In the genomic region with DNA sequence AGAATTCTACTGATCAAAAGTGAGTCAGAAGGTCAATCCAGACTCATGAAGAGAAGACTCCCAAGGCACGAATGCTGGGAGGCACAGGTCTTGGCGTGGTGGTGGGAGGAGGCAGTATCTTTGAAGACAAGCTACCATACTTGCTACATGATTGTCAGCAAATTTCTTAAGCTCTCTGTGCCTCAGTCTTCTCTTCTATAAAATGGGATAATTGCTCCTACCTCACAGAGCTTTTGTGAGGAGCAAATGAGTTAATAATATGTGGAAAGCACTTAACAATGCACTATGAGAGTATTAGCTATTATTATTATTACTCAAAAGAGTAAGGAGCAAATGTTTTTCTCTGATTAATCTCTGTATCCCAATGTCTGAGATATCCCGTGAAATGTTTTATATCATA, we compare ENCODE assay signal across 13 cellular contexts. TPM values are rescaled to one million over a fixed set of nuclear protein-coding genes. Genes with fewer than 3 reads are reported as not detected.
DNase-seq lines count a peak whose midpoint lies in the region; ATAC-seq and TF ChIP-seq lines count a peak whose summit lies in the region.
"Had no signal": no experiment of that assay in that cellular context is flagged by ENCODE, and none has a peak within 500 bp of the region (broad histone marks: within the 10 kb centered on the region; RNA-seq: fewer than 3 reads in every experiment).

No MANE protein-coding gene starts in this region.

- H3K36me3 Mint-ChIP-seq in activated naive CD4-positive, alpha-beta T cell treated with anti-CD3 and anti-CD28 coated beads for 36 hours (ENCODE audit: low read depth): peaks cover 17% of the 10 kb centered on the region
- H3K36me3 Mint-ChIP-seq in stimulated activated naive B cell treated with anti-CD40 and anti-IgM and Interleukin-4, amounts not matched to agents 10 μg/mL and 1 μg/mL and 100 μg/mL, for 72 hours: peaks cover 62 to 72% of the 10 kb centered on the region in 2 donors

- peaks cover 72% of the 10 kb centered on the region for H3K4me1 Mint-ChIP-seq in activated naive CD4-positive, alpha-beta T cell treated with anti-CD3 and anti-CD28 coated beads for 36 hours (ENCODE audit: low read depth)
- peaks cover 46 to 61% of the 10 kb centered on the region in 2 donors for H3K4me1 Mint-ChIP-seq in stimulated activated naive B cell treated with anti-CD40 and anti-IgM and Interleukin-4, amounts not matched to agents 10 μg/mL and 1 μg/mL and 100 μg/mL, for 72 hours

- H3K27ac Mint-ChIP-seq in activated naive CD4-positive, alpha-beta T cell treated with anti-CD3 and anti-CD28 coated beads for 36 hours: peak overlapping the region; percentile 100
- H3K27ac Mint-ChIP-seq in stimulated activated naive B cell treated with anti-CD40 and anti-IgM and Interleukin-4, amounts not matched to agents 10 μg/mL and 1 μg/mL and 100 μg/mL, for 72 hours: peak overlapping the region; percentile 60
- H3K27ac Mint-ChIP-seq: brain had no signal

- H3K9me3 Mint-ChIP-seq in activated naive CD4-positive, alpha-beta T cell treated with anti-CD3 and anti-CD28 coated beads for 36 hours: peaks cover 3% of the 10 kb centered on the region
- no peaks in the 10 kb centered on the region for H3K9me3 Mint-ChIP-seq in stimulated activated naive B cell treated with anti-CD40 and anti-IgM and Interleukin-4, amounts not matched to agents 10 μg/mL and 1 μg/mL and 100 μg/mL, for 72 hours
- H3K9me3 Mint-ChIP-seq: brain had no signal

- H3K9me3 ChIP-seq in esophagus muscularis mucosa: no peaks in the 10 kb centered on the region
- H3K9me3 ChIP-seq: SJSA1, thoracic aorta had no signal

- CTCF ChIA-PET in activated naive CD4-positive, alpha-beta T cell treated with anti-CD3 and anti-CD28 coated beads for 36 hours (lab: Charles Lee): interaction anchor here (0.7 to 4.0 kb wide), 9 partner anchors 26 to 819 kb away, joined by 3 to 24 read pairs (median 5); a partner anchor contains a TSS

- H3K36me3 ChIP-seq in esophagus muscularis mucosa: peaks cover 0 to 6% (median 0%) of the 10 kb centered on the region in 4 donors

- H3K27me3 Mint-ChIP-seq in activated naive CD4-positive, alpha-beta T cell treated with anti-CD3 and anti-CD28 coated beads for 36 hours (ENCODE audit: low read depth): no peaks in the 10 kb centered on the region
- H3K27me3 Mint-ChIP-seq in stimulated activated naive B cell treated with anti-CD40 and anti-IgM and Interleukin-4, amounts not matched to agents 10 μg/mL and 1 μg/mL and 100 μg/mL, for 72 hours: no peaks in the 10 kb centered on the region
- H3K27me3 Mint-ChIP-seq: brain had no signal

- H3K4me3 Mint-ChIP-seq in activated naive CD4-positive, alpha-beta T cell treated with anti-CD3 and anti-CD28 coated beads for 36 hours: peak overlapping the region; percentile 55
- peak overlapping the region in 1 of 2 donors; percentile 21 for H3K4me3 Mint-ChIP-seq in stimulated activated naive B cell treated with anti-CD40 and anti-IgM and Interleukin-4, amounts not matched to agents 10 μg/mL and 1 μg/mL and 100 μg/mL, for 72 hours
- H3K4me3 Mint-ChIP-seq: brain had no signal

- no peak for TF ChIP-seq EP300 in esophagus muscularis mucosa (IDR thresholded peaks at IDR 0.05)

- WGBS in esophagus muscularis mucosa: 87% methylated on average over 3 of the region's 3 CpGs

- H3K27ac ChIP-seq in esophagus muscularis mucosa (replicated peaks in 1 of 4): peak overlapping the region; percentile 30 to 75 (median 50)
- H3K27ac ChIP-seq: SJSA1 had no signal

- no peak for TF ChIP-seq CTCF in esophagus muscularis mucosa (IDR thresholded peaks at IDR 0.05)

- ATAC-seq in stimulated activated naive B cell treated with anti-CD40 and anti-IgM and Interleukin-4, amounts not matched to agents 10 μg/mL and 1 μg/mL and 100 μg/mL, for 72 hours (replicated peaks): no peak
- ATAC-seq in GM19035 (IDR thresholded peaks at IDR 0.05; ENCODE audit: unreplicated experiment): no peak

- no peak for TF ChIP-seq POLR2A in esophagus muscularis mucosa (IDR thresholded peaks at IDR 0.05; ENCODE audit: low read depth)

- intact Hi-C loops in activated naive CD4-positive, alpha-beta T cell treated with anti-CD3 and anti-CD28 coated beads for 36 hours (cut with micrococcal nuclease): loop anchor here (1.0 to 5.0 kb wide), 9 partner anchors 32 to 444 kb away; a partner anchor contains a TSS
- intact Hi-C loops in esophagus muscularis mucosa (cut with DNase I): no loop called here

- no peaks in the 10 kb centered on the region for H3K27me3 ChIP-seq in esophagus muscularis mucosa
- H3K27me3 ChIP-seq: SJSA1 had no signal

- H3K4me3 ChIP-seq in esophagus muscularis mucosa: no peak overlapping the region
- H3K4me3 ChIP-seq: SJSA1, thoracic aorta had no signal

- H3K4me1 ChIP-seq in esophagus muscularis mucosa: peaks cover 51 to 75% (median 65%) of the 10 kb centered on the region in 4 donors

- DNase-seq in activated naive CD4-positive, alpha-beta T cell treated with anti-CD3 and anti-CD28 coated beads for 36 hours: no peak
- DNase-seq in activated naive CD4-positive, alpha-beta T cell (lab: John Stamatoyannopoulos, UW): no peak
- peak; percentile 19 to 35 for DNase-seq in activated CD4-positive, alpha-beta T cell treated with anti-CD3 and anti-CD28 coated beads, Interleukin-2, amount 50 U/mL, for 48 hours
- DNase-seq in esophagus muscularis mucosa (ENCODE audit: extremely low spot score) (no peak), T1000 (lab: John Stamatoyannopoulos, UW) (no peak), NCI-H524 treated with DMSO at 0.1 percent for 48 hours (lab: John Stamatoyannopoulos, UW) (no peak)
- DNase-seq in stimulated activated naive B cell treated with anti-CD40 and anti-IgM and Interleukin-4, amounts not matched to agents 10 μg/mL and 1 μg/mL and 100 μg/mL, for 72 hours: no peak
- DNase-seq: NCI-H1048, NCI-H69 had no signal

RNA-seq across cellular contexts. Expression of a gene that starts 36.2 kb away (rescaled TPM):
- total RNA-seq in activated naive CD4-positive, alpha-beta T cell treated with anti-CD3 and anti-CD28 coated beads for 36 hours: 10 to 100 TPM; 30.1 to 31.8 TPM
- 10 to 100 TPM in 3 of 4 donors, 1 to 10 TPM in 1; 10.0 to 24.7 (median 21.7) TPM for total RNA-seq in esophagus muscularis mucosa

RNA-seq across cellular contexts. Expression of a gene that starts 42.3 kb away (rescaled TPM):
- under 1 TPM; 0.17 to 0.32 TPM for total RNA-seq in activated naive CD4-positive, alpha-beta T cell treated with anti-CD3 and anti-CD28 coated beads for 36 hours
- total RNA-seq in esophagus muscularis mucosa: 1 to 10 TPM in 2 of 4 donors, under 1 TPM in 2; 0.17 to 1.2 (median 0.68) TPM

Comparison
In these comparisons a context has a peak if more than half of its experiments do, and no peak if none do; other contexts are left out.
1. DNase-seq: peak in activated CD4-positive, alpha-beta T cell treated with anti-CD3 and anti-CD28 coated beads, Interleukin-2, amount 50 U/mL, for 48 hours (2 of 2); none in activated naive CD4-positive, alpha-beta T cell treated with anti-CD3 and anti-CD28 coated beads for 36 hours (single experiment), activated naive CD4-positive, alpha-beta T cell (0 of 4), esophagus muscularis mucosa (single experiment), stimulated activated naive B cell treated with anti-CD40 and anti-IgM and Interleukin-4, amounts not matched to agents 10 μg/mL and 1 μg/mL and 100 μg/mL, for 72 hours (single experiment), T1000 (single experiment) and NCI-H524 treated with DMSO at 0.1 percent for 48 hours (single experiment).